28 cellular contexts compared by ENCODE assay signal in genomic region chr20:46300281-46300680, GRCh38. TPM values are rescaled to one million over a fixed set of nuclear protein-coding genes. Genes with fewer than 3 reads are reported as not detected.
DNase-seq lines count a peak whose midpoint lies in the region; ATAC-seq and FAIRE-seq lines count a peak whose summit lies in the region.
"Had no signal": no experiment of that assay in that cellular context is flagged by ENCODE, and none has a peak within 500 bp of the region (broad histone marks: within the 10 kb centered on the region; RNA-seq: fewer than 3 reads in every experiment).

No MANE protein-coding gene starts in this region.

- no peaks in the 10 kb centered on the region for H3K9me3 ChIP-seq in T-helper 17 cell (ENCODE audit: control insufficient read depth, low read length, poor library complexity, severe bottlenecking)
- H3K9me3 ChIP-seq: BE2C, BLaER1 had no signal

- peaks cover 15% of the 10 kb centered on the region for H3K36me3 Mint-ChIP-seq in T-helper 17 cell (ENCODE audit: low read depth)
- H3K36me3 Mint-ChIP-seq in stimulated activated memory B cell treated with anti-CD40 and anti-IgM and Interleukin-4, amounts not matched to agents 10 μg/mL and 1 μg/mL and 100 μg/mL, for 72 hours, result no peaks in the 10 kb centered on the region
- H3K36me3 Mint-ChIP-seq: CD14-positive monocyte; CD4-positive, alpha-beta memory T cell; CD4-positive, CD25-positive, alpha-beta regulatory T cell; CD8-positive, alpha-beta memory T cell had no signal

- no peak overlapping the region for H3K4me3 Mint-ChIP-seq in T-helper 17 cell
- H3K4me3 Mint-ChIP-seq in stimulated activated memory B cell treated with anti-CD40 and anti-IgM and Interleukin-4, amounts not matched to agents 10 μg/mL and 1 μg/mL and 100 μg/mL, for 72 hours, result no peak overlapping the region
- H3K4me3 Mint-ChIP-seq: CD14-positive monocyte; CD4-positive, alpha-beta memory T cell; CD4-positive, CD25-positive, alpha-beta regulatory T cell; CD8-positive, alpha-beta memory T cell had no signal

- peak; percentile 83 for FAIRE-seq in HTR-8/SVneo (lab: Jason Lieb, UNC)
- FAIRE-seq: A204.1, GM12878, GM12892, GM18507 had no signal

- H3K4me1 Mint-ChIP-seq in T-helper 17 cell, result peaks cover 8% of the 10 kb centered on the region
- H3K4me1 Mint-ChIP-seq in stimulated activated memory B cell treated with anti-CD40 and anti-IgM and Interleukin-4, amounts not matched to agents 10 μg/mL and 1 μg/mL and 100 μg/mL, for 72 hours, result no peaks in the 10 kb centered on the region
- H3K4me1 Mint-ChIP-seq: CD14-positive monocyte; CD4-positive, alpha-beta memory T cell; CD4-positive, CD25-positive, alpha-beta regulatory T cell; CD8-positive, alpha-beta memory T cell had no signal

- ATAC-seq in T-helper 17 cell, result no peak
- peak; percentile 35 for ATAC-seq in stimulated activated memory B cell treated with anti-CD40 and anti-IgM and Interleukin-4, amounts not matched to agents 10 μg/mL and 1 μg/mL and 100 μg/mL, for 72 hours
- ATAC-seq in HG02970 (IDR thresholded peaks at IDR 0.05; ENCODE audit: low FRiP score, unreplicated experiment), result no peak
- ATAC-seq: GM12878 had no signal

- H3K27me3 Mint-ChIP-seq in T-helper 17 cell, result peaks cover 85% of the 10 kb centered on the region
- H3K27me3 Mint-ChIP-seq in stimulated activated memory B cell treated with anti-CD40 and anti-IgM and Interleukin-4, amounts not matched to agents 10 μg/mL and 1 μg/mL and 100 μg/mL, for 72 hours, result peaks cover 70% of the 10 kb centered on the region

- H3K27ac Mint-ChIP-seq in T-helper 17 cell, result peak overlapping the region; percentile 37
- H3K27ac Mint-ChIP-seq in stimulated activated memory B cell treated with anti-CD40 and anti-IgM and Interleukin-4, amounts not matched to agents 10 μg/mL and 1 μg/mL and 100 μg/mL, for 72 hours, result no peak overlapping the region
- H3K27ac Mint-ChIP-seq: CD14-positive monocyte; CD4-positive, CD25-positive, alpha-beta regulatory T cell; CD8-positive, alpha-beta memory T cell had no signal

- no peaks in the 10 kb centered on the region for H3K9me3 Mint-ChIP-seq in stimulated activated memory B cell treated with anti-CD40 and anti-IgM and Interleukin-4, amounts not matched to agents 10 μg/mL and 1 μg/mL and 100 μg/mL, for 72 hours
- H3K9me3 Mint-ChIP-seq: CD14-positive monocyte; CD4-positive, CD25-positive, alpha-beta regulatory T cell; CD8-positive, alpha-beta memory T cell had no signal

- DNase-seq in HTR-8/SVneo (ENCODE audit: insufficient read length, low spot score) (no peak), T-helper 17 cell (no peak), hypothalamus (lab: John Stamatoyannopoulos, UW) (no peak)
- DNase-seq: 8988T; ACHN; BE2C; C1 segment of cervical spinal cord; CD4-positive, alpha-beta memory T cell; CD4-positive, CD25-positive, alpha-beta regulatory T cell; CD8-positive, alpha-beta memory T cell; COR-L47; DMS 273 treated with DMSO at 0.1 percent for 48 hours; DMS153; DMS53; DMS79; DND-41; EL; GDM1 had no signal

RNA-seq across cellular contexts. Expression of gene CDH22, which starts 8.0 kb away (rescaled TPM):
- not detected for total RNA-seq in T-helper 17 cell
- total RNA-seq: A673; CD4-positive, alpha-beta memory T cell; CD4-positive, CD25-positive, alpha-beta regulatory T cell; CD8-positive, alpha-beta memory T cell; G401; GM12878 had no signal
